8 cellular contexts compared by ENCODE assay signal in the genomic region with DNA sequence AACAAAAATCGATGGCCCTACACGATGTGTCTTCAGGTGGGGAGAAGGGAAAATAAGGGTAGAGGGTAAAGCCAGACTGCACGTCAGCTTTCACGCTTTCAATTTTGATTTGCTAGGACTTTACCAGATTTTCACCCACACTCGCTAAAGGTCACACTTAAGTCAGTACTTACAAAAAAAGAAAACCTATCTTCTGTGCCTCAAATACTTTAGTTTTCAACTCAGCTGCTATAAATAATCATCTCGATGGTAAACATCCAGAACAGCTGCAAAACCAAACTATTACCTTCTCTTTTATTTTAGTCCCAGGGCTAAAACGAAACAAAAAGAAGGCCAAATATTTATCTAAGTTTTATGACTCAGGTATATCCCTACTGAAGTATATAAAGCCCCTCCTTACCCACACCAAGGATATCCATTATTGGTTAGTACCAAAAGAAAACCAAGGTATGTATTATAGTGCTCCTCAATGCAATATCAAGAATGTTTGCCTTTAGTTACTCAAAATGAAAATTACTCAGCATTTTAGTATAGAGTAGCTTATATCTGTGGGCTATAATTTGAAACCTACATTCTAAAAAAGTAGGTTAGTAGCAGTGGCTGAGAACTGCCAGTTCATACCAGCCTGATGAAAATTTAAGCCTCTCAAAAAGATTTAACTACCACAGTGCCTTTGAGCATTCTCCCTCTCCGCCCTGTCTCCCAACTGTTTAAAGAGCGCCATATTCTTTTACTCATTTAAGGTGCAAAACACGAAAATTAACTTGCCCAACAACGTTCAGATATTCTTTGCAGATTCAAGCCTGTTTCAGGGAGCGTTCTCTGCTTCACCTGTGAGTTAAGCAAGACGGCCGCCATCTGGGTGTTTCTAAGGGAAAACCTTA. TPM values are rescaled to one million over a fixed set of nuclear protein-coding genes. Genes with fewer than 3 reads are reported as not detected.
DNase-seq lines count a peak whose midpoint lies in the region; ATAC-seq and TF ChIP-seq lines count a peak whose summit lies in the region.

No MANE protein-coding gene starts in this region.

- H3K27ac ChIP-seq in iPS-18a (ENCODE audit: low read length) (peak overlapping the region; percentile 100), subcutaneous abdominal adipose tissue (ENCODE audit: low read depth, low read length) (peak overlapping the region; percentile 100)

- peaks cover 9% of the 10 kb centered on the region for H3K9me3 Mint-ChIP-seq in activated CD4-positive, alpha-beta T cell treated with anti-CD3 and anti-CD28 coated beads, Interleukin-2, amount 10 ng/mL, durations not matched to agents 24 days and 14 days

- H3K4me1 Mint-ChIP-seq in activated CD4-positive, alpha-beta T cell treated with anti-CD3 and anti-CD28 coated beads, Interleukin-2, amount 10 ng/mL, durations not matched to agents 24 days and 14 days, result peaks cover 59% of the 10 kb centered on the region

- peak overlapping the region; percentile 99 for H3K4me3 Mint-ChIP-seq in activated CD4-positive, alpha-beta T cell treated with anti-CD3 and anti-CD28 coated beads, Interleukin-2, amount 10 ng/mL, durations not matched to agents 24 days and 14 days

- H3K27me3 Mint-ChIP-seq in activated CD4-positive, alpha-beta T cell treated with anti-CD3 and anti-CD28 coated beads, Interleukin-2, amount 10 ng/mL, durations not matched to agents 24 days and 14 days, result peaks cover 2% of the 10 kb centered on the region

- H3K36me3 Mint-ChIP-seq in activated CD4-positive, alpha-beta T cell treated with anti-CD3 and anti-CD28 coated beads, Interleukin-2, amount 10 ng/mL, durations not matched to agents 24 days and 14 days (ENCODE audit: low read depth), result peaks cover 30% of the 10 kb centered on the region

- ATAC-seq in HG02981 (IDR thresholded peaks at IDR 0.05; ENCODE audit: unreplicated experiment), result peak; percentile 19

- H3K4me3 ChIP-seq in WI38 (ENCODE audit: low read depth, low read length) (peak overlapping the region; percentile 100), iPS-18a (ENCODE audit: low read length) (peak overlapping the region; percentile 100), subcutaneous abdominal adipose tissue (ENCODE audit: low read depth in 1 of 5, low read length in 5 of 5) (peak overlapping the region; percentile 97 to 100 (median 100))

- no peak for TF ChIP-seq CTCF in WI38 (IDR thresholded peaks at IDR 0.05; ENCODE audit: low read depth, low read length)

- DNase-seq in activated CD4-positive, alpha-beta T cell treated with anti-CD3 and anti-CD28 coated beads, Interleukin-2, amount 10 ng/mL, durations not matched to agents 24 days and 14 days, result peak; percentile 67
- DNase-seq in activated CD4-positive, alpha-beta T cell treated with anti-CD3 and anti-CD28 coated beads, Interleukin-2, amount 50 U/mL, for 48 hours, result no peak
- DNase-seq in GF-D8 (lab: John Stamatoyannopoulos, UW) (no peak), NCI-H526 treated with DMSO at 0.1 percent for 48 hours (lab: John Stamatoyannopoulos, UW) (no peak)

- H3K27me3 ChIP-seq in iPS-18a (ENCODE audit: control insufficient read depth, insufficient read depth, low read length), result no peaks in the 10 kb centered on the region
- no peaks in the 10 kb centered on the region for H3K27me3 ChIP-seq in subcutaneous abdominal adipose tissue (ENCODE audit: control insufficient read depth in 5 of 5, insufficient read depth in 4 of 5, low read length in 5 of 5)

- intact Hi-C loops in activated CD4-positive, alpha-beta T cell treated with anti-CD3 and anti-CD28 coated beads, Interleukin-2, amount 10 ng/mL, durations not matched to agents 24 days and 14 days (cut with micrococcal nuclease), result loop anchor here (1.0 to 10.0 kb wide), 8 partner anchors 11 to 1799 kb away; a partner anchor contains a TSS

- H3K9me3 ChIP-seq in iPS-18a (ENCODE audit: control insufficient read depth, low read depth, low read length), result no peaks in the 10 kb centered on the region
- no peaks in the 10 kb centered on the region for H3K9me3 ChIP-seq in subcutaneous abdominal adipose tissue (ENCODE audit: control insufficient read depth in 5 of 5, low read length in 5 of 5)

- H3K36me3 ChIP-seq in iPS-18a (ENCODE audit: control insufficient read depth, low read depth, low read length) (peaks cover 19% of the 10 kb centered on the region), subcutaneous abdominal adipose tissue (ENCODE audit: control insufficient read depth in 5 of 5, insufficient read depth in 5 of 5, low read length in 5 of 5) (no peaks in the 10 kb centered on the region)

- peaks cover 31% of the 10 kb centered on the region for H3K4me1 ChIP-seq in iPS-18a (ENCODE audit: control insufficient read depth, low read depth, low read length)
- peaks cover 10 to 68% (median 63%) of the 10 kb centered on the region in 5 donors for H3K4me1 ChIP-seq in subcutaneous abdominal adipose tissue (ENCODE audit: control insufficient read depth in 5 of 5, insufficient read depth in 5 of 5, low read length in 5 of 5)

- peak overlapping the region; percentile 100 for H3K27ac Mint-ChIP-seq in activated CD4-positive, alpha-beta T cell treated with anti-CD3 and anti-CD28 coated beads, Interleukin-2, amount 10 ng/mL, durations not matched to agents 24 days and 14 days

- H3K9ac ChIP-seq in iPS-18a (ENCODE audit: low read length) (peak overlapping the region; percentile 100), subcutaneous abdominal adipose tissue (ENCODE audit: low read length in 5 of 5) (peak overlapping the region; percentile 42 to 100 (median 100))

RNA-seq across cellular contexts. Expression of a gene that starts 1.5 kb away (rescaled TPM):
- 418 and 419 TPM in 2 replicates for total RNA-seq in activated CD4-positive, alpha-beta T cell treated with anti-CD3 and anti-CD28 coated beads, Interleukin-2, amount 10 ng/mL, durations not matched to agents 24 days and 14 days

RNA-seq across cellular contexts. Expression of a gene that starts 24.2 kb away (rescaled TPM):
- 64.4 and 65.8 TPM in 2 replicates for total RNA-seq in activated CD4-positive, alpha-beta T cell treated with anti-CD3 and anti-CD28 coated beads, Interleukin-2, amount 10 ng/mL, durations not matched to agents 24 days and 14 days

RNA-seq across cellular contexts. Expression of a gene that starts 39.7 kb away (rescaled TPM):
- total RNA-seq in activated CD4-positive, alpha-beta T cell treated with anti-CD3 and anti-CD28 coated beads, Interleukin-2, amount 10 ng/mL, durations not matched to agents 24 days and 14 days, result 60.7 and 61.4 TPM in 2 replicates
